Comparison of ENCODE assay signal across 8 cellular contexts in genomic region chr20:45969712-45970634, GRCh38. TPM values are rescaled to one million over a fixed set of nuclear protein-coding genes. Genes with fewer than 3 reads are reported as not detected.
DNase-seq lines count a peak whose midpoint lies in the region; ATAC-seq, FAIRE-seq and TF ChIP-seq lines count a peak whose summit lies in the region.

No MANE protein-coding gene starts in this region.

- ATAC-seq in HepG2 (peak; percentile 15), GM18870 (IDR thresholded peaks at IDR 0.05; ENCODE audit: unreplicated experiment) (no peak), GM21360 (IDR thresholded peaks at IDR 0.05; ENCODE audit: unreplicated experiment) (no peak)

- BruUV-seq in PC-9 (replicated peaks; lab: Mats Ljungman, UMichigan) (no TSS peak), HepG2 (replicated peaks; lab: Mats Ljungman, UMichigan) (no TSS peak)

- TF ChIP-seq RAD21 in HepG2 (CRISPR knock-in tag; IDR thresholded peaks at IDR 0.05), result no peak

- CTCF ChIA-PET in PC-9 (lab: Charles Lee), result interaction anchor here (0.6 to 2.1 kb wide), 15 partner anchors 11 to 515 kb away, joined by 3 to 9 read pairs (median 3); no protein-coding TSS in a partner anchor
- CTCF ChIA-PET in HepG2 (lab: Yijun Ruan, JAX; ENCODE audit: low intra/inter-chr PET ratio, low total read pairs), result interaction anchor here (1.2 to 2.1 kb wide), 2 partner anchors 44 to 171 kb away, joined by 5 to 11 read pairs; no protein-coding TSS in a partner anchor

- H3K9ac ChIP-seq in HepG2 (ENCODE audit: insufficient read depth, low read depth, low read length), result peak overlapping the region; percentile 99; the same call in 1 of the 2 replicates

- peaks cover 16% of the 10 kb centered on the region for H3K79me2 ChIP-seq in PC-9 (ENCODE audit: low read depth)
- peaks cover 6% of the 10 kb centered on the region for H3K79me2 ChIP-seq in HepG2 (ENCODE audit: insufficient read depth, low read length)

- TF ChIP-seq CTCF in PC-9 (conservative IDR thresholded peaks at IDR 0.05) (peak; percentile 84), HepG2 (CRISPR knock-in tag; IDR thresholded peaks at IDR 0.05) (peak; percentile 73), testis (IDR thresholded peaks at IDR 0.05) (peak; percentile 24 to 60 (median 49))

- intact Hi-C loops in PC-9 (cut with micrococcal nuclease; ENCODE audit: unreplicated experiment), result loop anchor here (5.0 kb wide), 2 partner anchors 42 to 392 kb away; no protein-coding TSS in a partner anchor
- intact Hi-C loops in HepG2 (cut with micrococcal nuclease; ENCODE audit: unreplicated experiment), result loop anchor here (5.0 kb wide), 4 partner anchors 38 to 628 kb away; partner anchors contain the start of genes NCOA5 and PCIF1
- intact Hi-C loops in testis (cut with DNase I; ENCODE audit: low total_unique reads), result loop anchor here (10.0 kb wide), 1 partner anchor 155 kb away; the partner anchor contains the start of gene UBE2C

- peak; percentile 70 for FAIRE-seq in HepG2 (lab: Jason Lieb, UNC)

- WGBS in HepG2 (ENCODE audit: low lambda C conversion rate), result 57% methylated on average over 6 of the region's 6 CpGs
- WGBS in testis, 2 donors, result 37 to 45% methylated on average over 5 to 6 of the region's 6 CpGs

- TF ChIP-seq POLR2A in HepG2 (IDR thresholded peaks at IDR 0.05; ENCODE audit: insufficient read depth in 1 of 2, low read depth in 2 of 2, low read length in 2 of 2) (no peak), testis (IDR thresholded peaks at IDR 0.05) (no peak)

- no peaks in the 10 kb centered on the region for H4K20me1 ChIP-seq in PC-9 (ENCODE audit: insufficient read depth)
- 0 out of 2 replicates have a peak, but pooled peaks cover 2% of the 10 kb centered on the region for H4K20me1 ChIP-seq in HepG2 (ENCODE audit: insufficient read depth, low read length)

- no peak overlapping the region for H3K27ac ChIP-seq in PC-9
- peak overlapping the region; percentile 26 for H3K27ac ChIP-seq in caudate nucleus (ENCODE audit: low read depth, low read length)
- peak overlapping the region; percentile 98 for H3K27ac ChIP-seq in HepG2 (ENCODE audit: extremely low read length, insufficient read depth, low read length)
- peak overlapping the region; percentile 97 to 99 for H3K27ac ChIP-seq in testis

- H2AFZ ChIP-seq in PC-9, result no peak overlapping the region
- no peak overlapping the region for H2AFZ ChIP-seq in HepG2 (ENCODE audit: low read length)

- H3K9me3 ChIP-seq in PC-9 (ENCODE audit: insufficient read depth, low read depth) (no peaks in the 10 kb centered on the region), HepG2 (ENCODE audit: low read length) (no peaks in the 10 kb centered on the region), testis (no peaks in the 10 kb centered on the region)

- peak overlapping the region; percentile 87 for H3K4me2 ChIP-seq in PC-9
- H3K4me2 ChIP-seq in HepG2 (ENCODE audit: low read depth, low read length), result peak overlapping the region; percentile 89

- TF ChIP-seq EP300 in HepG2 (IDR thresholded peaks at IDR 0.05; ENCODE audit: low read depth in 2 of 2, low read length in 2 of 2), result no peak
- no peak for TF ChIP-seq EP300 in HepG2 (CRISPR knock-in tag; IDR thresholded peaks at IDR 0.05; ENCODE audit: borderline replicate concordance)

- in situ Hi-C loops in HepG2 (cut with HindIII; ENCODE audit: extremely low pct_ligation_motif_present, low pct_unique_long_range_greater_than_20kb), result no loop called here

- DNase-seq in DMS114 treated with DMSO at 0.1 percent for 48 hours (lab: John Stamatoyannopoulos, UW; ENCODE audit: unreplicated experiment), result peak; percentile 44
- peak; percentile 92 for DNase-seq in HuH-7 (ENCODE audit: low spot score)
- DNase-seq in PC-9, result peak; percentile 44 to 65
- DNase-seq in caudate nucleus (lab: John Stamatoyannopoulos, UW), result peak in 9 of 61 donors; percentile 9 to 44 (median 31)
- peak; percentile 86 for DNase-seq in HepG2 (ENCODE audit: low spot score)
- peak; percentile 62 for DNase-seq in testis

- H3K4me1 ChIP-seq in PC-9 (replicated peaks; ENCODE audit: insufficient read depth) (peaks cover 24% of the 10 kb centered on the region), HepG2 (ENCODE audit: insufficient read depth, low read length) (peaks cover 26% of the 10 kb centered on the region), testis (peaks cover 14% of the 10 kb centered on the region)

- POLR2A ChIA-PET in PC-9 (lab: Charles Lee; ENCODE audit: unreplicated experiment) (interaction anchor here (0.6 kb wide), 1 partner anchor 117 kb away, joined by 3 read pairs; no protein-coding TSS in a partner anchor), HepG2 (lab: Yijun Ruan, JAX) (interaction anchor here (0.8 to 4.9 kb wide), 19 partner anchors 9 to 178 kb away, joined by 3 to 67 read pairs (median 6); partner anchors contain the start of genes CTSA, DNTTIP1, NEURL2 and PCIF1)

- no peaks in the 10 kb centered on the region for H3K9me2 ChIP-seq in PC-9 (ENCODE audit: insufficient read depth)

- H3F3A ChIP-seq in PC-9 (ENCODE audit: insufficient read depth, low read depth), result peaks cover 24% of the 10 kb centered on the region

- H3K4me3 ChIP-seq in PC-9, result peak overlapping the region; percentile 79
- H3K4me3 ChIP-seq in HepG2 (replicated peaks in 1 of 3; ENCODE audit: insufficient read depth in 1 of 3, low read depth in 2 of 3, low read length in 3 of 3), result peak overlapping the region in 1 of 3 experiments; percentile 97; a peak in 3 of 6 replicates
- no peak overlapping the region for H3K4me3 ChIP-seq in testis

- H3K27me3 ChIP-seq in PC-9 (ENCODE audit: insufficient read depth, low read depth) (no peaks in the 10 kb centered on the region), HepG2 (ENCODE audit: control insufficient read depth in 1 of 2, insufficient read depth in 2 of 2, low read length in 2 of 2) (no peaks in the 10 kb centered on the region; a peak in 1 of 5 replicates), testis (no peaks in the 10 kb centered on the region)

- H3K36me3 ChIP-seq in PC-9 (ENCODE audit: low read depth) (0 out of 2 replicates have a peak, but pooled peaks cover 5% of the 10 kb centered on the region), HepG2 (replicated peaks in 1 of 2; ENCODE audit: control insufficient read depth in 1 of 2, insufficient read depth in 2 of 2, low read length in 2 of 2) (peaks cover 23 to 37% of the 10 kb centered on the region in 2 experiments), testis (ENCODE audit: low read depth, missing control alignments) (no peaks in the 10 kb centered on the region)

RNA-seq across cellular contexts. Expression of gene ZNF335, which starts 2.0 kb away (rescaled TPM):
- total RNA-seq in PC-9 (2021) (14.1 and 16.3 TPM in 2 replicates), HepG2 (2016; rRNA removed; fragmentation: Illumina TruSeq; extraction: Trizol) (6.0 and 13.7 TPM in 2 replicates), testis (10 to 100 TPM; 50.5 to 53.5 TPM)
- total RNA-seq in HepG2 (2016; cell fraction: cytosol; rRNA removed; fragmentation: Illumina TruSeq; extraction: Trizol; ENCODE audit: low read depth), result 4.5 and 4.7 TPM in 2 replicates
- 5.0 and 12.7 TPM in 2 replicates for total RNA-seq in HepG2 (2016; cell fraction: insoluble cytoplasmic fraction; rRNA removed; fragmentation: Illumina TruSeq; extraction: Trizol)
- 6.7 and 7.0 TPM in 2 replicates for total RNA-seq in HepG2 (2016; cell fraction: membrane; rRNA removed; fragmentation: Illumina TruSeq; extraction: Trizol)
- 18.8 and 22.0 TPM in 2 replicates for total RNA-seq in HepG2 (2016; cell fraction: nucleus; rRNA removed; fragmentation: Illumina TruSeq; extraction: Trizol)
- polyA plus RNA-seq in HepG2 (2011; rRNA removed) (9.7 and 12.3 TPM in 2 replicates), testis (ENCODE audit: insufficient read depth, low read depth, low replicate concordance) (25.3 TPM)
- polyA plus RNA-seq in HepG2 (2011; cell fraction: cytosol; rRNA removed), result 3.3 and 4.6 TPM in 2 replicates
- 62.4 and 81.3 TPM in 2 replicates for polyA plus RNA-seq in HepG2 (2011; cell fraction: nucleus; rRNA removed)
- 5.7 and 8.0 TPM in 2 replicates for polyA plus RNA-seq in HepG2 (2012)
- polyA plus RNA-seq in HepG2 (2016; cell fraction: cytosol; fragmentation: Illumina TruSeq; extraction: Trizol; ENCODE audit: low read depth), result 1.5 TPM in 2 replicates
- 5.1 and 7.0 TPM in 2 replicates for polyA plus RNA-seq in HepG2 (2016; cell fraction: insoluble cytoplasmic fraction; fragmentation: Illumina TruSeq; extraction: Trizol; ENCODE audit: low read depth)
- 2.9 and 3.1 TPM in 2 replicates for polyA plus RNA-seq in HepG2 (2016; cell fraction: membrane; fragmentation: Illumina TruSeq; extraction: Trizol; ENCODE audit: low read depth)
- polyA plus RNA-seq in HepG2 (2016; cell fraction: nucleus; fragmentation: Illumina TruSeq; extraction: Trizol; ENCODE audit: insufficient read depth, low read depth), result 40.5 and 45.7 TPM in 2 replicates
- polyA minus RNA-seq in HepG2 (2011; rRNA and poly(A)+ RNA removed; ENCODE audit: low replicate concordance), result 32.3 and 35.8 TPM in 2 replicates
- polyA minus RNA-seq in HepG2 (2011; cell fraction: cytosol; rRNA and poly(A)+ RNA removed), result 3.4 and 4.0 TPM in 2 replicates
- polyA minus RNA-seq in HepG2 (2011; cell fraction: nucleus; rRNA and poly(A)+ RNA removed), result 42.4 and 45.0 TPM in 2 replicates

RNA-seq across cellular contexts. Expression of gene PCIF1, which starts 35.5 kb away (rescaled TPM):
- 35.3 and 35.6 TPM in 2 replicates for total RNA-seq in PC-9 (2021)
- total RNA-seq in HepG2 (2016; rRNA removed; fragmentation: Illumina TruSeq; extraction: Trizol), result 18.5 and 20.9 TPM in 2 replicates
- total RNA-seq in HepG2 (2016; cell fraction: cytosol; rRNA removed; fragmentation: Illumina TruSeq; extraction: Trizol; ENCODE audit: low read depth), result 30.2 and 42.6 TPM in 2 replicates
- 17.6 and 21.4 TPM in 2 replicates for total RNA-seq in HepG2 (2016; cell fraction: insoluble cytoplasmic fraction; rRNA removed; fragmentation: Illumina TruSeq; extraction: Trizol)
- 35.4 and 44.6 TPM in 2 replicates for total RNA-seq in HepG2 (2016; cell fraction: membrane; rRNA removed; fragmentation: Illumina TruSeq; extraction: Trizol)
- total RNA-seq in HepG2 (2016; cell fraction: nucleus; rRNA removed; fragmentation: Illumina TruSeq; extraction: Trizol), result 19.3 and 21.9 TPM in 2 replicates
- 21.6 and 24.4 TPM in 2 replicates for polyA plus RNA-seq in HepG2 (2011; rRNA removed)
- 19.5 and 26.1 TPM in 2 replicates for polyA plus RNA-seq in HepG2 (2011; cell fraction: cytosol; rRNA removed)
- 38.0 and 44.1 TPM in 2 replicates for polyA plus RNA-seq in HepG2 (2011; cell fraction: nucleus; rRNA removed)
- polyA plus RNA-seq in HepG2 (2012), result 22.9 and 30.3 TPM in 2 replicates
- 41.4 and 54.3 TPM in 2 replicates for polyA plus RNA-seq in HepG2 (2016; cell fraction: cytosol; fragmentation: Illumina TruSeq; extraction: Trizol; ENCODE audit: low read depth)
- 27.4 and 35.6 TPM in 2 replicates for polyA plus RNA-seq in HepG2 (2016; cell fraction: insoluble cytoplasmic fraction; fragmentation: Illumina TruSeq; extraction: Trizol; ENCODE audit: low read depth)
- 51.1 and 55.4 TPM in 2 replicates for polyA plus RNA-seq in HepG2 (2016; cell fraction: membrane; fragmentation: Illumina TruSeq; extraction: Trizol; ENCODE audit: low read depth)
- polyA plus RNA-seq in HepG2 (2016; cell fraction: nucleus; fragmentation: Illumina TruSeq; extraction: Trizol; ENCODE audit: insufficient read depth, low read depth), result 35.5 and 37.2 TPM in 2 replicates
- polyA minus RNA-seq in HepG2 (2011; rRNA and poly(A)+ RNA removed; ENCODE audit: low replicate concordance), result 40.1 and 74.5 TPM in 2 replicates
- polyA minus RNA-seq in HepG2 (2011; cell fraction: cytosol; rRNA and poly(A)+ RNA removed), result 19.4 and 24.4 TPM in 2 replicates
- 55.2 and 63.6 TPM in 2 replicates for polyA minus RNA-seq in HepG2 (2011; cell fraction: nucleus; rRNA and poly(A)+ RNA removed)
- total RNA-seq in testis, result 10 to 100 TPM; 39.4 to 48.7 TPM
- polyA plus RNA-seq in testis (ENCODE audit: insufficient read depth, low read depth, low replicate concordance), result 39.3 TPM

RNA-seq across cellular contexts. Expression of gene MMP9, which starts 38.7 kb away (rescaled TPM):
- total RNA-seq in PC-9 (2021), result not detected in 2 replicates
- total RNA-seq in HepG2 (2016; rRNA removed; fragmentation: Illumina TruSeq; extraction: Trizol), result not detected in 2 replicates
- not detected in 2 replicates for total RNA-seq in HepG2 (2016; cell fraction: cytosol; rRNA removed; fragmentation: Illumina TruSeq; extraction: Trizol; ENCODE audit: low read depth)
- 0.06 TPM in 1 of 2 replicates, not detected in the other for total RNA-seq in HepG2 (2016; cell fraction: insoluble cytoplasmic fraction; rRNA removed; fragmentation: Illumina TruSeq; extraction: Trizol)
- not detected in 2 replicates for total RNA-seq in HepG2 (2016; cell fraction: membrane; rRNA removed; fragmentation: Illumina TruSeq; extraction: Trizol)
- total RNA-seq in HepG2 (2016; cell fraction: nucleus; rRNA removed; fragmentation: Illumina TruSeq; extraction: Trizol), result not detected in 2 replicates
- polyA plus RNA-seq in HepG2 (2011; rRNA removed), result 0.03 TPM in 1 of 2 replicates, not detected in the other
- polyA plus RNA-seq in HepG2 (2011; cell fraction: cytosol; rRNA removed), result 0.04 TPM in 1 of 2 replicates, not detected in the other
- polyA plus RNA-seq in HepG2 (2011; cell fraction: nucleus; rRNA removed), result not detected in 2 replicates
- not detected in 2 replicates for polyA plus RNA-seq in HepG2 (2012)
- not detected in 2 replicates for polyA plus RNA-seq in HepG2 (2016; cell fraction: cytosol; fragmentation: Illumina TruSeq; extraction: Trizol; ENCODE audit: low read depth)
- polyA plus RNA-seq in HepG2 (2016; cell fraction: insoluble cytoplasmic fraction; fragmentation: Illumina TruSeq; extraction: Trizol; ENCODE audit: low read depth), result not detected in 2 replicates
- not detected in 2 replicates for polyA plus RNA-seq in HepG2 (2016; cell fraction: membrane; fragmentation: Illumina TruSeq; extraction: Trizol; ENCODE audit: low read depth)
- not detected in 2 replicates for polyA plus RNA-seq in HepG2 (2016; cell fraction: nucleus; fragmentation: Illumina TruSeq; extraction: Trizol; ENCODE audit: insufficient read depth, low read depth)
- polyA minus RNA-seq in HepG2 (2011; rRNA and poly(A)+ RNA removed; ENCODE audit: low replicate concordance), result not detected in 2 replicates
- not detected in 2 replicates for polyA minus RNA-seq in HepG2 (2011; cell fraction: cytosol; rRNA and poly(A)+ RNA removed)
- not detected in 2 replicates for polyA minus RNA-seq in HepG2 (2011; cell fraction: nucleus; rRNA and poly(A)+ RNA removed)
- total RNA-seq in testis, result under 1 TPM; 0.39 to 0.56 TPM
- polyA plus RNA-seq in testis (ENCODE audit: insufficient read depth, low read depth, low replicate concordance), result 10.0 TPM

RNA-seq across cellular contexts. Expression of gene PLTP, which starts 58.0 kb away (rescaled TPM):
- total RNA-seq in PC-9 (2021) (113 and 127 TPM in 2 replicates), HepG2 (2016; rRNA removed; fragmentation: Illumina TruSeq; extraction: Trizol) (7.0 and 16.9 TPM in 2 replicates), testis (10 to 100 TPM; 53.3 to 80.0 TPM)
- 3.6 and 5.4 TPM in 2 replicates for total RNA-seq in HepG2 (2016; cell fraction: cytosol; rRNA removed; fragmentation: Illumina TruSeq; extraction: Trizol; ENCODE audit: low read depth)
- total RNA-seq in HepG2 (2016; cell fraction: insoluble cytoplasmic fraction; rRNA removed; fragmentation: Illumina TruSeq; extraction: Trizol), result 5.7 and 18.2 TPM in 2 replicates
- total RNA-seq in HepG2 (2016; cell fraction: membrane; rRNA removed; fragmentation: Illumina TruSeq; extraction: Trizol), result 6.1 and 6.9 TPM in 2 replicates
- total RNA-seq in HepG2 (2016; cell fraction: nucleus; rRNA removed; fragmentation: Illumina TruSeq; extraction: Trizol), result 18.3 and 22.2 TPM in 2 replicates
- polyA plus RNA-seq in HepG2 (2011; rRNA removed) (28.6 and 30.7 TPM in 2 replicates), testis (ENCODE audit: insufficient read depth, low read depth, low replicate concordance) (105 TPM)
- polyA plus RNA-seq in HepG2 (2011; cell fraction: cytosol; rRNA removed), result 26.4 and 36.2 TPM in 2 replicates
- polyA plus RNA-seq in HepG2 (2011; cell fraction: nucleus; rRNA removed), result 25.4 and 33.0 TPM in 2 replicates
- 13.5 and 20.7 TPM in 2 replicates for polyA plus RNA-seq in HepG2 (2012)
- polyA plus RNA-seq in HepG2 (2016; cell fraction: cytosol; fragmentation: Illumina TruSeq; extraction: Trizol; ENCODE audit: low read depth), result 6.3 and 6.9 TPM in 2 replicates
- polyA plus RNA-seq in HepG2 (2016; cell fraction: insoluble cytoplasmic fraction; fragmentation: Illumina TruSeq; extraction: Trizol; ENCODE audit: low read depth), result 7.2 and 10.5 TPM in 2 replicates
- 7.7 and 8.9 TPM in 2 replicates for polyA plus RNA-seq in HepG2 (2016; cell fraction: membrane; fragmentation: Illumina TruSeq; extraction: Trizol; ENCODE audit: low read depth)
- polyA plus RNA-seq in HepG2 (2016; cell fraction: nucleus; fragmentation: Illumina TruSeq; extraction: Trizol; ENCODE audit: insufficient read depth, low read depth), result 31.7 and 37.7 TPM in 2 replicates
- polyA minus RNA-seq in HepG2 (2011; rRNA and poly(A)+ RNA removed; ENCODE audit: low replicate concordance), result 3.3 and 51.4 TPM in 2 replicates
- 17.1 and 20.1 TPM in 2 replicates for polyA minus RNA-seq in HepG2 (2011; cell fraction: cytosol; rRNA and poly(A)+ RNA removed)
- 8.1 and 10.7 TPM in 2 replicates for polyA minus RNA-seq in HepG2 (2011; cell fraction: nucleus; rRNA and poly(A)+ RNA removed)

RNA-seq across cellular contexts. Expression of gene SLC12A5, which starts 59.0 kb away (rescaled TPM):
- total RNA-seq in PC-9 (2021) (6.0 and 8.7 TPM in 2 replicates), HepG2 (2016; rRNA removed; fragmentation: Illumina TruSeq; extraction: Trizol) (5.3 and 5.4 TPM in 2 replicates), testis (1 to 10 TPM; 5.5 to 9.2 TPM)
- 2.8 and 4.0 TPM in 2 replicates for total RNA-seq in HepG2 (2016; cell fraction: cytosol; rRNA removed; fragmentation: Illumina TruSeq; extraction: Trizol; ENCODE audit: low read depth)
- 4.2 and 4.4 TPM in 2 replicates for total RNA-seq in HepG2 (2016; cell fraction: insoluble cytoplasmic fraction; rRNA removed; fragmentation: Illumina TruSeq; extraction: Trizol)
- total RNA-seq in HepG2 (2016; cell fraction: membrane; rRNA removed; fragmentation: Illumina TruSeq; extraction: Trizol), result 3.5 and 4.1 TPM in 2 replicates
- total RNA-seq in HepG2 (2016; cell fraction: nucleus; rRNA removed; fragmentation: Illumina TruSeq; extraction: Trizol), result 3.0 and 3.9 TPM in 2 replicates
- polyA plus RNA-seq in HepG2 (2011; rRNA removed) (4.3 and 5.6 TPM in 2 replicates), testis (ENCODE audit: insufficient read depth, low read depth, low replicate concordance) (15.5 TPM)
- 4.5 and 6.3 TPM in 2 replicates for polyA plus RNA-seq in HepG2 (2011; cell fraction: cytosol; rRNA removed)
- 6.0 and 6.2 TPM in 2 replicates for polyA plus RNA-seq in HepG2 (2011; cell fraction: nucleus; rRNA removed)
- 12.9 and 15.9 TPM in 2 replicates for polyA plus RNA-seq in HepG2 (2012)
- 27.8 and 30.6 TPM in 2 replicates for polyA plus RNA-seq in HepG2 (2016; cell fraction: cytosol; fragmentation: Illumina TruSeq; extraction: Trizol; ENCODE audit: low read depth)
- 18.0 and 19.7 TPM in 2 replicates for polyA plus RNA-seq in HepG2 (2016; cell fraction: insoluble cytoplasmic fraction; fragmentation: Illumina TruSeq; extraction: Trizol; ENCODE audit: low read depth)
- polyA plus RNA-seq in HepG2 (2016; cell fraction: membrane; fragmentation: Illumina TruSeq; extraction: Trizol; ENCODE audit: low read depth), result 33.5 and 42.8 TPM in 2 replicates
- polyA plus RNA-seq in HepG2 (2016; cell fraction: nucleus; fragmentation: Illumina TruSeq; extraction: Trizol; ENCODE audit: insufficient read depth, low read depth), result 14.1 and 18.5 TPM in 2 replicates
- 2.3 and 2.5 TPM in 2 replicates for polyA minus RNA-seq in HepG2 (2011; rRNA and poly(A)+ RNA removed; ENCODE audit: low replicate concordance)
- 1.7 and 1.8 TPM in 2 replicates for polyA minus RNA-seq in HepG2 (2011; cell fraction: cytosol; rRNA and poly(A)+ RNA removed)
- 3.5 and 3.7 TPM in 2 replicates for polyA minus RNA-seq in HepG2 (2011; cell fraction: nucleus; rRNA and poly(A)+ RNA removed)
